ENCODE assay signal across 1 cellular context in genomic region chr15:101092867-101093202, GRCh38.
TF ChIP-seq lines count a peak whose summit lies in the region.

No MANE protein-coding gene starts in this region.

TF ChIP-seq in liver, 16 proteins besides CTCF, POLR2A, EP300 and RAD21 (continued from another document):
- no peak for TF ChIP-seq MAX (IDR thresholded peaks at IDR 0.05)
- TF ChIP-seq FOXA1 (IDR thresholded peaks at IDR 0.05) = no peak
- TF ChIP-seq SP1 (IDR thresholded peaks at IDR 0.05) = no peak
- TF ChIP-seq ATF3 (IDR thresholded peaks at IDR 0.05) = no peak
- TF ChIP-seq JUND (IDR thresholded peaks at IDR 0.05) = no peak
